In the genomic region with DNA sequence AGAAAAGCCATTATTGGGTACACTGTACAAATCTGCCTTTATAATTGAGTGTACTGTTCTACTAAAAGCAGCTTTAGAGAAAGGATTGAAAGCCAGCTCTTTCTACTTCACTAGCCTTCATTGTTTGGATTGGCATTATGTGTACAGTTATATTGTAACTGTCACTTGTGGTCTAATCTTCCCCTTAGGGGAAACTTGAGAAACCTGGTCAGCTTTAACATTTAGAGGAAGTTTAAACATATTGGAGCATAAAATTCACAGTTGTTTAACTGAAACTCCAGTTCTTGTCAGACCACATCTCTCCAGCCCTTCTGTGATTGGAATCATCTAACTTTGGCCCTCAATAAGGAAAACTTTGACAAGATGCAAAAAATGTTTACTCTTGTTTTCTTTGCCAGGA, we compare ENCODE assay signal across 8 cellular contexts. TPM values are rescaled to one million over a fixed set of nuclear protein-coding genes. Genes with fewer than 3 reads are reported as not detected.
DNase-seq lines count a peak whose midpoint lies in the region; ATAC-seq and TF ChIP-seq lines count a peak whose summit lies in the region.

No MANE protein-coding gene starts in this region.

- no peaks in the 10 kb centered on the region for H3K36me3 ChIP-seq in prostate gland

- no peaks in the 10 kb centered on the region for H3K36me3 Mint-ChIP-seq in activated naive CD4-positive, alpha-beta T cell treated with anti-CD3 and anti-CD28 coated beads for 36 hours (ENCODE audit: low read depth)
- peaks cover 0 to 25% of the 10 kb centered on the region in 2 donors for H3K36me3 Mint-ChIP-seq in activated naive CD4-positive, alpha-beta T cell treated with anti-CD3 and anti-CD28 coated beads, Interleukin-2, amount 50 U/mL, for 72 hours

- CTCF ChIA-PET in activated naive CD4-positive, alpha-beta T cell treated with anti-CD3 and anti-CD28 coated beads for 36 hours (lab: Charles Lee): interaction anchor here (0.7 to 2.2 kb wide), 4 partner anchors 12 to 42 kb away, joined by 3 to 5 read pairs (median 4); no protein-coding TSS in a partner anchor

- no peaks in the 10 kb centered on the region for H3K27me3 ChIP-seq in prostate gland (replicated peaks; ENCODE audit: insufficient read depth)

- H3K27me3 Mint-ChIP-seq in activated naive CD4-positive, alpha-beta T cell treated with anti-CD3 and anti-CD28 coated beads for 36 hours (ENCODE audit: low read depth): no peaks in the 10 kb centered on the region

- peak overlapping the region; percentile 51 to 60 for H3K27ac ChIP-seq in prostate gland

- TF ChIP-seq CTCF in prostate gland (IDR thresholded peaks at IDR 0.05): no peak

- intact Hi-C loops in activated naive CD4-positive, alpha-beta T cell treated with anti-CD3 and anti-CD28 coated beads for 36 hours (cut with micrococcal nuclease): no loop called here
- intact Hi-C loops in prostate gland (cut with DNase I): no loop called here

- peak overlapping the region; percentile 0 for H3K4me3 Mint-ChIP-seq in activated naive CD4-positive, alpha-beta T cell treated with anti-CD3 and anti-CD28 coated beads for 36 hours

- H3K4me3 ChIP-seq in prostate gland: no peak overlapping the region

- H3K9me3 Mint-ChIP-seq in activated naive CD4-positive, alpha-beta T cell treated with anti-CD3 and anti-CD28 coated beads for 36 hours: no peaks in the 10 kb centered on the region
- no peaks in the 10 kb centered on the region for H3K9me3 Mint-ChIP-seq in activated naive CD4-positive, alpha-beta T cell treated with anti-CD3 and anti-CD28 coated beads, Interleukin-2, amount 50 U/mL, for 72 hours

- no peaks in the 10 kb centered on the region for H3K9me3 ChIP-seq in prostate gland

- H3K4me1 Mint-ChIP-seq in activated naive CD4-positive, alpha-beta T cell treated with anti-CD3 and anti-CD28 coated beads for 36 hours (ENCODE audit: low read depth): peaks cover 82% of the 10 kb centered on the region

- peak overlapping the region; percentile 68 for H3K27ac Mint-ChIP-seq in activated naive CD4-positive, alpha-beta T cell treated with anti-CD3 and anti-CD28 coated beads for 36 hours
- peak overlapping the region in 1 of 2 donors; percentile 87 for H3K27ac Mint-ChIP-seq in activated naive CD4-positive, alpha-beta T cell treated with anti-CD3 and anti-CD28 coated beads, Interleukin-2, amount 50 U/mL, for 72 hours

- no peak for TF ChIP-seq POLR2A in prostate gland (IDR thresholded peaks at IDR 0.05)

- H3K4me1 ChIP-seq in prostate gland (replicated peaks): peaks cover 7% of the 10 kb centered on the region

- peak; percentile 45 for ATAC-seq in HG03354 (IDR thresholded peaks at IDR 0.05; ENCODE audit: poor library complexity, severe bottlenecking, unreplicated experiment)
- ATAC-seq in activated naive CD4-positive, alpha-beta T cell treated with anti-CD3 and anti-CD28 coated beads, Interleukin-2, amount 50 U/mL, for 72 hours: peak; percentile 8 to 15

- in situ Hi-C loops in G401 (cut with HindIII; ENCODE audit: low sequenced_read_pairs): no loop called here

- no peak for DNase-seq in activated naive CD4-positive, alpha-beta T cell treated with anti-CD3 and anti-CD28 coated beads for 36 hours
- no peak for DNase-seq in activated naive CD4-positive, alpha-beta T cell (lab: John Stamatoyannopoulos, UW)
- no peak for DNase-seq in activated naive CD4-positive, alpha-beta T cell treated with anti-CD3 and anti-CD28 coated beads, Interleukin-2, amount 50 U/mL, for 72 hours (ENCODE audit: low spot score in 2 of 2)
- DNase-seq in prostate gland (ENCODE audit: low spot score) (no peak), G401 (ENCODE audit: low spot score) (no peak), DMS53 (lab: John Stamatoyannopoulos, UW) (no peak), A172 (ENCODE audit: low spot score) (no peak)

RNA-seq across cellular contexts. Expression of gene PIK3R1, which starts 24.6 kb away (rescaled TPM):
- 10 to 100 TPM; 28.5 to 31.4 TPM for total RNA-seq in activated naive CD4-positive, alpha-beta T cell treated with anti-CD3 and anti-CD28 coated beads for 36 hours
- total RNA-seq in activated naive CD4-positive, alpha-beta T cell treated with anti-CD3 and anti-CD28 coated beads, Interleukin-2, amount 50 U/mL, for 72 hours: 10 to 100 TPM; 24.7 to 54.8 TPM
- total RNA-seq in prostate gland: 10 to 100 TPM; 71.6 to 81.2 TPM
- 13.2 and 18.9 TPM in 2 replicates for total RNA-seq in G401 (2014; rRNA removed; shearing (Covaris generic))
- 11.4 and 15.2 TPM in 2 replicates for total RNA-seq in A172 (2014; rRNA removed; shearing (Covaris generic))
